9 cellular contexts compared by ENCODE assay signal in genomic region chr12:68158427-68158826, GRCh38. TPM values are rescaled to one million over a fixed set of nuclear protein-coding genes. Genes with fewer than 3 reads are reported as not detected.
A peak's percentile ranks its signal among the peaks of the same experiment; 100 is the strongest.
DNase-seq lines count a peak whose midpoint lies in the region; ATAC-seq and TF ChIP-seq lines count a peak whose summit lies in the region.
"Had no signal": no experiment of that assay in that cellular context is flagged by ENCODE, and none has a peak within 500 bp of the region (broad histone marks: within the 10 kb centered on the region; RNA-seq: fewer than 3 reads in every experiment).

No MANE protein-coding gene starts in this region.

- no peaks in the 10 kb centered on the region for H3K9me2 ChIP-seq in hepatocyte (replicated peaks; ENCODE audit: insufficient read depth)

- H3K4me1 ChIP-seq in hepatocyte (ENCODE audit: insufficient read depth) = no peaks in the 10 kb centered on the region

- no peak overlapping the region for H3K4me2 ChIP-seq in hepatocyte

- no peaks in the 10 kb centered on the region for H3K27me3 ChIP-seq in hepatocyte

- peaks cover 49% of the 10 kb centered on the region for H3K36me3 Mint-ChIP-seq in T-helper 1 cell treated with Interleukin-12 subunit alpha and Interleukin-12 subunit beta and Interleukin-4 antibody, amounts not matched to agents 30 μg/mL and 1 μg/mL, for 36 hours (ENCODE audit: low read depth)

- ATAC-seq in HG03196 (IDR thresholded peaks at IDR 0.05; ENCODE audit: unreplicated experiment) = no peak

- peak; percentile 73 for TF ChIP-seq CTCF in C4-2B (conservative IDR thresholded peaks at IDR 0.05)
- peak; percentile 25; the same call in 1 of the 2 replicates for TF ChIP-seq CTCF in GM12875 (IDR thresholded peaks at IDR 0.05; ENCODE audit: borderline replicate concordance, insufficient read depth, low read depth, low read length)
- peak; percentile 31 for TF ChIP-seq CTCF in hepatocyte (IDR thresholded peaks at IDR 0.05; ENCODE audit: poor library complexity)

- no peaks in the 10 kb centered on the region for H3K79me2 ChIP-seq in hepatocyte

- no peak overlapping the region for H2AFZ ChIP-seq in hepatocyte

- H3K4me3 Mint-ChIP-seq in T-helper 1 cell treated with Interleukin-12 subunit alpha and Interleukin-12 subunit beta and Interleukin-4 antibody, amounts not matched to agents 30 μg/mL and 1 μg/mL, for 36 hours = peak overlapping the region; percentile 87

- no peaks in the 10 kb centered on the region for H3K9me3 ChIP-seq in hepatocyte (ENCODE audit: low read depth)

- H3K4me1 Mint-ChIP-seq in T-helper 1 cell treated with Interleukin-12 subunit alpha and Interleukin-12 subunit beta and Interleukin-4 antibody, amounts not matched to agents 30 μg/mL and 1 μg/mL, for 36 hours (ENCODE audit: low read depth) = peaks cover 53% of the 10 kb centered on the region

- H3K27me3 Mint-ChIP-seq in T-helper 1 cell treated with Interleukin-12 subunit alpha and Interleukin-12 subunit beta and Interleukin-4 antibody, amounts not matched to agents 30 μg/mL and 1 μg/mL, for 36 hours (ENCODE audit: low read depth) = no peaks in the 10 kb centered on the region
- H3K27me3 Mint-ChIP-seq: activated naive CD8-positive, alpha-beta T cell treated with anti-CD3 and anti-CD28 coated beads, Interleukin-2, amount 10 ng/mL, durations not matched to agents 7 days and 5 days had no signal

- H3K36me3 ChIP-seq in hepatocyte (replicated peaks; ENCODE audit: insufficient read depth, low read depth) = no peaks in the 10 kb centered on the region

- peak overlapping the region; percentile 82 for H3K27ac Mint-ChIP-seq in T-helper 1 cell treated with Interleukin-12 subunit alpha and Interleukin-12 subunit beta and Interleukin-4 antibody, amounts not matched to agents 30 μg/mL and 1 μg/mL, for 36 hours
- H3K27ac Mint-ChIP-seq: activated naive CD8-positive, alpha-beta T cell treated with anti-CD3 and anti-CD28 coated beads, Interleukin-2, amount 10 ng/mL, durations not matched to agents 7 days and 5 days had no signal

- 55% methylated on average over 2 of the region's 2 CpGs for WGBS in hepatocyte (ENCODE audit: low lambda C conversion rate, missing lambda C conversion rate)

- H3K27ac ChIP-seq in C4-2B (no peak overlapping the region), hepatocyte (no peak overlapping the region)

- no peaks in the 10 kb centered on the region for H3K9me3 Mint-ChIP-seq in T-helper 1 cell treated with Interleukin-12 subunit alpha and Interleukin-12 subunit beta and Interleukin-4 antibody, amounts not matched to agents 30 μg/mL and 1 μg/mL, for 36 hours
- H3K9me3 Mint-ChIP-seq: activated naive CD8-positive, alpha-beta T cell treated with anti-CD3 and anti-CD28 coated beads, Interleukin-2, amount 10 ng/mL, durations not matched to agents 7 days and 5 days had no signal

- H3K4me3 ChIP-seq in GM12875 (ENCODE audit: low read depth, low read length) (no peak overlapping the region), hepatocyte (no peak overlapping the region)

- no peaks in the 10 kb centered on the region for H4K20me1 ChIP-seq in hepatocyte (ENCODE audit: insufficient read depth, poor library complexity, severe bottlenecking)

- no peak for DNase-seq in hepatocyte (ENCODE audit: low spot score)
- no peak for DNase-seq in activated CD4-positive, CD25-positive, alpha-beta regulatory T cell treated with anti-CD3 and anti-CD28 coated beads, Interleukin-2, amount 50 U/mL, for 72 hours
- DNase-seq in D341Med (ENCODE audit: low spot score) = no peak
- no peak for DNase-seq in cortex of kidney (lab: John Stamatoyannopoulos, UW)
- DNase-seq: activated naive CD8-positive, alpha-beta T cell treated with anti-CD3 and anti-CD28 coated beads, Interleukin-2, amount 10 ng/mL, durations not matched to agents 7 days and 5 days had no signal

RNA-seq across cellular contexts. Expression of gene IFNG, which starts 1.1 kb away (rescaled TPM):
- total RNA-seq in hepatocyte = not detected in 2 replicates
- not detected in 2 replicates for polyA plus RNA-seq in hepatocyte
